1 cellular context compared by ENCODE assay signal in the genomic region with DNA sequence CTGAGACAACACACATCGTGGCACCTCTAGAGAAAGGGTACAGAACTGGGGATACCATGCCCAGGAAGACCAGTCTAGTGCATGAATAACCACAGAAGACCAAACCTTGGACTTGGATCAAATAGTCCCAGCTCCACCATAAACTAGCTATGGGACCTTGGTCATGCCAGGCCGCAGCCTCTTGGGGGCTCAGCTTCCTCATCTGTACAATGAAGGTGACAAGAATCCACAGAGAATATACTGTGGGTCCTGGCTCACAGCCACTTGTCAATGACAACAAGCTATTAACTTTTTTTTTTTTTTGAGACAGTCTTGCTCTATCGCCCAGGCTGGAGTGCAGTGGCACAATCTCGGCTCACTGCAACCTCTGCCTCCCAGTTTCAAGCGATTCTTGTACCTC.
TF ChIP-seq lines count a peak whose summit lies in the region.

No MANE protein-coding gene starts in this region.

TF ChIP-seq in liver, 16 proteins besides CTCF, POLR2A, EP300 and RAD21:
- TF ChIP-seq TAF1 (conservative IDR thresholded peaks at IDR 0.05): no peak
- TF ChIP-seq FOXA1 (IDR thresholded peaks at IDR 0.05): no peak
- no peak for TF ChIP-seq SP1 (IDR thresholded peaks at IDR 0.05)
- TF ChIP-seq, protein P1, sequence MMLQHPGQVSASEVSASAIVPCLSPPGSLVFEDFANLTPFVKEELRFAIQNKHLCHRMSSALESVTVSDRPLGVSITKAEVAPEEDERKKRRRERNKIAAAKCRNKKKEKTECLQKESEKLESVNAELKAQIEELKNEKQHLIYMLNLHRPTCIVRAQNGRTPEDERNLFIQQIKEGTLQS (IDR thresholded peaks at IDR 0.05): no peak
- TF ChIP-seq GABPA (IDR thresholded peaks at IDR 0.05 in 1 of 2, conservative IDR thresholded peaks at IDR 0.05 in 1 of 2): no peak
- TF ChIP-seq YY1 (IDR thresholded peaks at IDR 0.05): no peak
- no peak for TF ChIP-seq HNF4A (conservative IDR thresholded peaks at IDR 0.05)
- TF ChIP-seq RXRA (IDR thresholded peaks at IDR 0.05): no peak
- no peak for TF ChIP-seq NR2F2 (IDR thresholded peaks at IDR 0.05)
- TF ChIP-seq JUND (IDR thresholded peaks at IDR 0.05): no peak
- TF ChIP-seq, protein P2, sequence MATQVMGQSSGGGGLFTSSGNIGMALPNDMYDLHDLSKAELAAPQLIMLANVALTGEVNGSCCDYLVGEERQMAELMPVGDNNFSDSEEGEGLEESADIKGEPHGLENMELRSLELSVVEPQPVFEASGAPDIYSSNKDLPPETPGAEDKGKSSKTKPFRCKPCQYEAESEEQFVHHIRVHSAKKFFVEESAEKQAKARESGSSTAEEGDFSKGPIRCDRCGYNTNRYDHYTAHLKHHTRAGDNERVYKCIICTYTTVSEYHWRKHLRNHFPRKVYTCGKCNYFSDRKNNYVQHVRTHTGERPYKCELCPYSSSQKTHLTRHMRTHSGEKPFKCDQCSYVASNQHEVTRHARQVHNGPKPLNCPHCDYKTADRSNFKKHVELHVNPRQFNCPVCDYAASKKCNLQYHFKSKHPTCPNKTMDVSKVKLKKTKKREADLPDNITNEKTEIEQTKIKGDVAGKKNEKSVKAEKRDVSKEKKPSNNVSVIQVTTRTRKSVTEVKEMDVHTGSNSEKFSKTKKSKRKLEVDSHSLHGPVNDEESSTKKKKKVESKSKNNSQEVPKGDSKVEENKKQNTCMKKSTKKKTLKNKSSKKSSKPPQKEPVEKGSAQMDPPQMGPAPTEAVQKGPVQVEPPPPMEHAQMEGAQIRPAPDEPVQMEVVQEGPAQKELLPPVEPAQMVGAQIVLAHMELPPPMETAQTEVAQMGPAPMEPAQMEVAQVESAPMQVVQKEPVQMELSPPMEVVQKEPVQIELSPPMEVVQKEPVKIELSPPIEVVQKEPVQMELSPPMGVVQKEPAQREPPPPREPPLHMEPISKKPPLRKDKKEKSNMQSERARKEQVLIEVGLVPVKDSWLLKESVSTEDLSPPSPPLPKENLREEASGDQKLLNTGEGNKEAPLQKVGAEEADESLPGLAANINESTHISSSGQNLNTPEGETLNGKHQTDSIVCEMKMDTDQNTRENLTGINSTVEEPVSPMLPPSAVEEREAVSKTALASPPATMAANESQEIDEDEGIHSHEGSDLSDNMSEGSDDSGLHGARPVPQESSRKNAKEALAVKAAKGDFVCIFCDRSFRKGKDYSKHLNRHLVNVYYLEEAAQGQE (IDR thresholded peaks at IDR 0.05): no peak
- no peak for TF ChIP-seq FOXA2 (IDR thresholded peaks at IDR 0.05)
- TF ChIP-seq, protein P3, sequence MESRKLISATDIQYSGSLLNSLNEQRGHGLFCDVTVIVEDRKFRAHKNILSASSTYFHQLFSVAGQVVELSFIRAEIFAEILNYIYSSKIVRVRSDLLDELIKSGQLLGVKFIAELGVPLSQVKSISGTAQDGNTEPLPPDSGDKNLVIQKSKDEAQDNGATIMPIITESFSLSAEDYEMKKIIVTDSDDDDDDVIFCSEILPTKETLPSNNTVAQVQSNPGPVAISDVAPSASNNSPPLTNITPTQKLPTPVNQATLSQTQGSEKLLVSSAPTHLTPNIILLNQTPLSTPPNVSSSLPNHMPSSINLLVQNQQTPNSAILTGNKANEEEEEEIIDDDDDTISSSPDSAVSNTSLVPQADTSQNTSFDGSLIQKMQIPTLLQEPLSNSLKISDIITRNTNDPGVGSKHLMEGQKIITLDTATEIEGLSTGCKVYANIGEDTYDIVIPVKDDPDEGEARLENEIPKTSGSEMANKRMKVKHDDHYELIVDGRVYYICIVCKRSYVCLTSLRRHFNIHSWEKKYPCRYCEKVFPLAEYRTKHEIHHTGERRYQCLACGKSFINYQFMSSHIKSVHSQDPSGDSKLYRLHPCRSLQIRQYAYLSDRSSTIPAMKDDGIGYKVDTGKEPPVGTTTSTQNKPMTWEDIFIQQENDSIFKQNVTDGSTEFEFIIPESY (IDR thresholded peaks at IDR 0.05): no peak
- TF ChIP-seq, protein P4, sequence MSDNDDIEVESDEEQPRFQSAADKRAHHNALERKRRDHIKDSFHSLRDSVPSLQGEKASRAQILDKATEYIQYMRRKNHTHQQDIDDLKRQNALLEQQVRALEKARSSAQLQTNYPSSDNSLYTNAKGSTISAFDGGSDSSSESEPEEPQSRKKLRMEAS (IDR thresholded peaks at IDR 0.05): no peak
- TF ChIP-seq HNF4G (IDR thresholded peaks at IDR 0.05): no peak
- no peak for TF ChIP-seq EGR1 (IDR thresholded peaks at IDR 0.05; ENCODE audit: low read depth in 2 of 2)
